ENCODE assay signal across 24 cellular contexts in genomic region chr18:48339692-48340091, GRCh38.
"Had no signal": no experiment of that assay in that cellular context is flagged by ENCODE, and none has a peak within 500 bp of the region (broad histone marks: within the 10 kb centered on the region; RNA-seq: fewer than 3 reads in every experiment).

No MANE protein-coding gene starts in this region.

- H3K79me2 ChIP-seq: parathyroid adenoma had no signal

- H3K27ac ChIP-seq: lower lobe of right lung, neural progenitor cell, neutrophil, parathyroid adenoma, right atrium auricular region, skin epidermis, stomach, transverse colon, upper lobe of left lung had no signal

- H3K4me2 ChIP-seq: neural progenitor cell had no signal

- H3K27me3 ChIP-seq: neural progenitor cell, neutrophil, right atrium auricular region, stomach, transverse colon, upper lobe of left lung had no signal

- H3K9me3 ChIP-seq: lower lobe of right lung, neutrophil, right atrium auricular region, stomach, thoracic aorta, transverse colon, upper lobe of left lung had no signal

- DNase-seq: head of caudate nucleus; hippocampal formation; kidney glomerular epithelial cell; left cardiac atrium; lower lobe of right lung; mammary epithelial cell; naive thymus-derived CD8-positive, alpha-beta T cell; nephron progenitor cell; occipital lobe; stimulated activated CD4-positive, alpha-beta T cell treated with anti-CD3 and anti-CD28 coated beads, Interleukin-12 subunit alpha, Interleukin-12 subunit beta, amount 100 ng/mL, for 4 hours; stimulated activated CD4-positive, alpha-beta T cell treated with anti-CD3 and anti-CD28 coated beads, Interleukin-15, amount 100 ng/mL, for 24 hours; stimulated activated CD4-positive, alpha-beta T cell treated with anti-CD3 and anti-CD28 coated beads, Interleukin-2, amount 100 ng/mL, for 24 hours; stimulated activated CD4-positive, alpha-beta T cell treated with anti-CD3 and anti-CD28 coated beads, Interleukin-4, amount 100 ng/mL, for 1 hour; stimulated activated naive B cell treated with anti-CD40 and anti-IgM and Interleukin-4, amounts not matched to agents 10 μg/mL and 1 μg/mL and 100 μg/mL, for 72 hours; stimulated activated naive CD8-positive, alpha-beta T cell treated with anti-CD3 and anti-CD28 coated beads, Interleukin-15, Interleukin-2, amounts not matched to agents 100 U/mL and 50 U/mL, for 24 hours; stomach; transverse colon; upper lobe of left lung had no signal

- H3K4me1 ChIP-seq: transverse colon had no signal

- ATAC-seq: lower lobe of right lung; naive thymus-derived CD8-positive, alpha-beta T cell; stimulated activated naive B cell treated with anti-CD40 and anti-IgM and Interleukin-4, amounts not matched to agents 10 μg/mL and 1 μg/mL and 100 μg/mL, for 72 hours; stimulated activated naive CD8-positive, alpha-beta T cell treated with anti-CD3 and anti-CD28 coated beads, Interleukin-15, Interleukin-2, amounts not matched to agents 100 U/mL and 50 U/mL, for 24 hours had no signal

- H3K4me3 ChIP-seq: lower lobe of right lung, neural progenitor cell, right atrium auricular region, skin epidermis, stomach, thoracic aorta, transverse colon, upper lobe of left lung had no signal

- H3K9ac ChIP-seq: neural progenitor cell, parathyroid adenoma had no signal

- H3K36me3 ChIP-seq: lower lobe of right lung, neural progenitor cell, neutrophil, right atrium auricular region, stomach, thoracic aorta, transverse colon, upper lobe of left lung had no signal
